In genomic region chr14:61603736-61604135, GRCh38 we compare ENCODE assay signal across 1 cellular context.
A peak's percentile ranks its signal among the peaks of the same experiment; 100 is the strongest.
TF ChIP-seq lines count a peak whose summit lies in the region.

No MANE protein-coding gene starts in this region.

TF ChIP-seq in HepG2, 621 proteins besides CTCF, POLR2A, EP300 and RAD21:
- TF ChIP-seq FOXP4 (CRISPR knock-in tag; IDR thresholded peaks at IDR 0.05) (no peak), CEBPB (IDR thresholded peaks at IDR 0.05; ENCODE audit: borderline replicate concordance, low read depth, low read length) (0 out of 2 replicates have a peak, but pooled peaks have one; percentile 5)
TF ChIP-seq in HepG2: peak in this region for 1.
